26 cellular contexts compared by ENCODE assay signal in the genomic region with DNA sequence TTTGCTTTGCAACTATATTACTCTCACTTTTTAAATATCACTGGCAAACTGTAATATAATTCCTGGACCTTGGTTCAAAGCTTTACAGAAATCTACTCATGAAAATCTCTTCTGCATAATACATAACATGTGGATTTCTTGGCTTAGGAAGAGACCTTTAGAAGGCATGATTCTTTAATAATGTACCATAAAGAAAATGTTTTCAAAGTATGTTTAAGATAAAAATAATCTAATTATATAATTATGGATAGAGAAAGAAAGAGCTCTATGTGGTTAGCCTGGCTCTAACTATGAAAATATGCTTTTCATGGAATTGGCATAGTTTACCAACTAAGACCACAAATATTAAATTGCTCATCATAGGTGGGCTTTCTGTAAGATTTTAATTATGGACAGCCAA.
"Had no signal": no experiment of that assay in that cellular context is flagged by ENCODE, and none has a peak within 500 bp of the region (broad histone marks: within the 10 kb centered on the region; RNA-seq: fewer than 3 reads in every experiment).

No MANE protein-coding gene starts in this region.

- H3K4me3 ChIP-seq: stomach, suprapubic skin, testis, thoracic aorta, thyroid gland, tibial artery, tibial nerve, transverse colon, upper lobe of left lung, upper lobe of right lung, uterus, vagina had no signal

- FAIRE-seq: urothelium cell line had no signal

- H3K36me3 ChIP-seq: stomach, suprapubic skin, thoracic aorta, thyroid gland, tibial artery, tibial nerve, transverse colon, upper lobe of left lung, upper lobe of right lung, uterus, vagina had no signal

- H3K4me1 ChIP-seq: stomach, suprapubic skin, testis, thyroid gland, tibial artery, tibial nerve, transverse colon, upper lobe of left lung, upper lobe of right lung, vagina had no signal

- H3K9me3 ChIP-seq: suprapubic skin, testis, thyroid gland, upper lobe of left lung, upper lobe of right lung, vagina had no signal

- H3K27me3 ChIP-seq: stomach, suprapubic skin, testis, thyroid gland, tibial artery, tibial nerve, transverse colon, upper lobe of left lung, upper lobe of right lung, uterus, vagina had no signal

- ATAC-seq: stimulated activated effector memory CD8-positive, alpha-beta T cell treated with anti-CD3 and anti-CD28 coated beads, Interleukin-12 subunit alpha, Interleukin-12 subunit beta, amount 100 ng/mL, for 72 hours; stimulated activated memory B cell treated with anti-CD40 and anti-IgM and Interleukin-4, amounts not matched to agents 10 μg/mL and 1 μg/mL and 100 μg/mL, for 72 hours; stimulated activated naive B cell treated with anti-CD40 and anti-IgM and Interleukin-4, amounts not matched to agents 10 μg/mL and 1 μg/mL and 100 μg/mL, for 72 hours; stimulated activated naive CD8-positive, alpha-beta T cell treated with anti-CD3 and anti-CD28 coated beads, Interleukin-15, amount 100 ng/mL, for 72 hours; upper lobe of right lung had no signal

- H3K27ac ChIP-seq: stomach, suprapubic skin, testis, thoracic aorta, thyroid gland, tibial artery, tibial nerve, transverse colon, upper lobe of left lung, upper lobe of right lung, vagina had no signal

- DNase-seq: stimulated activated CD4-positive, alpha-beta T cell treated with anti-CD3 and anti-CD28 coated beads, Interleukin-2, amount 100 ng/mL, for 48 hours; stimulated activated CD4-positive, alpha-beta T cell treated with anti-CD3 and anti-CD28 coated beads, Interleukin-4, amount 100 ng/mL, for 1 hour; stimulated activated CD4-positive, alpha-beta T cell treated with anti-CD3 and anti-CD28 coated beads, Interleukin-4, amount 100 ng/mL, for 24 hours; stimulated activated CD4-positive, alpha-beta T cell treated with anti-CD3 and anti-CD28 coated beads, Interleukin-4, amount 100 ng/mL, for 4 hours; stimulated activated CD8-positive, alpha-beta memory T cell treated with anti-CD3 and anti-CD28 coated beads, Interleukin-4, amount 100 ng/mL, for 48 hours; stimulated activated naive B cell treated with anti-CD40 and anti-IgM and Interleukin-4, amounts not matched to agents 10 μg/mL and 1 μg/mL and 100 μg/mL, for 72 hours; stimulated activated naive CD4-positive, alpha-beta T cell; stimulated activated naive CD4-positive, alpha-beta T cell treated with Interleukin-2 at 50 U/mL for 16 hours; stimulated activated naive CD8-positive, alpha-beta T cell treated with anti-CD3 and anti-CD28 coated beads, Interleukin-15, amount 100 ng/mL, for 72 hours; stomach; substantia nigra; testis; thyroid gland; tibial artery; transverse colon; trophoblast cell; upper lobe of left lung; upper lobe of right lung; uterus had no signal
